Comparison of ENCODE assay signal across 8 cellular contexts in the genomic region with DNA sequence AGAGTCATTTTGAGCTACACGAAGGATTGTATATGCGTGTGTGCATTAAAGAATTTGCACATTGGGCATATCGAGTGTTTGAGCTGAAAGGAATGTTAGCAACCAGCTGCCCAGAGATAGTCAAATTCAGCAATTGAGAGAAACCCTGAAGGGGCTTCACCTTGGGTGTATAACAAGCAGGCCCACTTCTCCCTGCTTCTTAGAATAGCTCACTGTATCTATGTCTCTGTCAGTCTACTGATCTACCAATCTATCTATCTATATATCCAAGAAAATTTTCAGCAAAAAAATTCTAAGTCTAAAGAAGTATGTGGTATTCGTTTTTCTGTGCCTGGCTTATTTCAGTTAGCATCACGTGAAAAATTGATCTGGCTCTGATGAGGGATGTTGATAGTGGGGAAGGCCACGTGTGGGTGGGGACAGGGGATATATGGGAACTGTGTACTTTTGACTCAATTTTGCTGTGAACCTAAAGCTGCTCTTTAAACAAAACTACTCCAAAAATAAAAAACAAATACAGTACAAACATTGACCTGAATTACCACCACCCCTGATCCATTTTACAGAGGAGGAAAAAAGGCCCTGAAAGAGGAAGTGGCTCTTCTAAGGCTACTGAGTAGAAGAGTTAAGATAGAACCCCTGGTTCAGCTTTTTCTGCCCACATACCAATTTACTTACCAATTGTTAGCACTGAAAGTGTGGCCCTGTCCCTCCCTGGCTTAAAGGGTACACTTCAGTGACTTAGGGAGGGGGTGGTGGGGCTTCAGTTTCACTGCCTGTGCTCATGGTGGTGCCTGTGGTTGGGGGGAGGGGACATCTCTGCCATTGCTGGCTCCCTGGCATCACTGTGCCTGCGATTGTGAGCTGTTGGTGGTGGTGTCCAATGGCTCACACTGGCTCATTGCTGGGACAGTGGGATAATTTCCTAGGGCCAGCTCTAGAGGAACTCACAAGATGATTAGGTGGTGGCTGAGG.
DNase-seq lines count a peak whose midpoint lies in the region; ATAC-seq and TF ChIP-seq lines count a peak whose summit lies in the region.

No MANE protein-coding gene starts in this region.

- H3K36me3 Mint-ChIP-seq in activated CD4-positive, alpha-beta T cell treated with anti-CD3 and anti-CD28 coated beads, Interleukin-2, amount 10 ng/mL, durations not matched to agents 7 days and 5 days (ENCODE audit: low read depth) = peaks cover 39% of the 10 kb centered on the region

- DNase-seq in GM10266 (ENCODE audit: extremely low spot score) = peak; percentile 50
- peak; percentile 68 for DNase-seq in OCI-M1 (lab: John Stamatoyannopoulos, UW)
- no peak for DNase-seq in NCI-H748 (lab: John Stamatoyannopoulos, UW; ENCODE audit: unreplicated experiment)
- no peak for DNase-seq in NCI-H446 treated with DMSO at 0.1 percent for 48 hours (lab: John Stamatoyannopoulos, UW)
- no peak for DNase-seq in iPS-NIHi11 (ENCODE audit: low spot score)
- DNase-seq in activated CD4-positive, alpha-beta T cell treated with anti-CD3 and anti-CD28 coated beads, Interleukin-2, amount 10 ng/mL, durations not matched to agents 7 days and 5 days = no peak

- no peak overlapping the region for H3K27ac Mint-ChIP-seq in activated CD4-positive, alpha-beta T cell treated with anti-CD3 and anti-CD28 coated beads, Interleukin-2, amount 10 ng/mL, durations not matched to agents 7 days and 5 days

- ATAC-seq in GM19395 (IDR thresholded peaks at IDR 0.05; ENCODE audit: unreplicated experiment) (peak; percentile 96), HG03045 (IDR thresholded peaks at IDR 0.05; ENCODE audit: unreplicated experiment) (peak; percentile 83)

- CTCF ChIA-PET in activated CD4-positive, alpha-beta T cell treated with anti-CD3 and anti-CD28 coated beads, Interleukin-2, amount 10 ng/mL, durations not matched to agents 7 days and 5 days (lab: Charles Lee) = interaction anchor here (1.3 kb wide), 1 partner anchor 18 kb away, joined by 3 read pairs; no protein-coding TSS in a partner anchor

- H3K4me3 Mint-ChIP-seq in activated CD4-positive, alpha-beta T cell treated with anti-CD3 and anti-CD28 coated beads, Interleukin-2, amount 10 ng/mL, durations not matched to agents 7 days and 5 days = no peak overlapping the region

- POLR2A ChIA-PET in activated CD4-positive, alpha-beta T cell treated with anti-CD3 and anti-CD28 coated beads, Interleukin-2, amount 10 ng/mL, durations not matched to agents 7 days and 5 days (lab: Charles Lee) = no interaction called here

- peaks cover 9% of the 10 kb centered on the region for H3K4me1 Mint-ChIP-seq in activated CD4-positive, alpha-beta T cell treated with anti-CD3 and anti-CD28 coated beads, Interleukin-2, amount 10 ng/mL, durations not matched to agents 7 days and 5 days

- H3K27me3 Mint-ChIP-seq in activated CD4-positive, alpha-beta T cell treated with anti-CD3 and anti-CD28 coated beads, Interleukin-2, amount 10 ng/mL, durations not matched to agents 7 days and 5 days = no peaks in the 10 kb centered on the region

- TF ChIP-seq CTCF in GM10266 (IDR thresholded peaks at IDR 0.05; ENCODE audit: control insufficient read depth, insufficient read depth, low read depth, missing control alignments) = no peak

- H3K9me3 Mint-ChIP-seq in activated CD4-positive, alpha-beta T cell treated with anti-CD3 and anti-CD28 coated beads, Interleukin-2, amount 10 ng/mL, durations not matched to agents 7 days and 5 days = no peaks in the 10 kb centered on the region

Comparison
In these comparisons a context has a peak if more than half of its experiments do, and no peak if none do; other contexts are left out.
1. DNase-seq: peak in GM10266 (single experiment) and OCI-M1 (single experiment); none in NCI-H748 (single experiment), NCI-H446 treated with DMSO at 0.1 percent for 48 hours (single experiment), iPS-NIHi11 (single experiment) and activated CD4-positive, alpha-beta T cell treated with anti-CD3 and anti-CD28 coated beads, Interleukin-2, amount 10 ng/mL, durations not matched to agents 7 days and 5 days (single experiment).